Comparison of ENCODE assay signal across 11 cellular contexts in genomic region chr2:36486546-36487044, GRCh38.
DNase-seq lines count a peak whose midpoint lies in the region; ATAC-seq and TF ChIP-seq lines count a peak whose summit lies in the region.
"Had no signal": no experiment of that assay in that cellular context is flagged by ENCODE, and none has a peak within 500 bp of the region (broad histone marks: within the 10 kb centered on the region; RNA-seq: fewer than 3 reads in every experiment).

No MANE protein-coding gene starts in this region.

- H3K4me3 ChIP-seq in HUES64 (ENCODE audit: low read length) = no peak overlapping the region
- H3K4me3 ChIP-seq in coronary artery = no peak overlapping the region
- no peak overlapping the region for H3K4me3 ChIP-seq in transverse colon

- no peak for ATAC-seq in HG03520 (IDR thresholded peaks at IDR 0.05; ENCODE audit: unreplicated experiment)

- peaks cover 47% of the 10 kb centered on the region for H3K36me3 ChIP-seq in HUES64 (ENCODE audit: insufficient read depth, low read length)
- peaks cover 0 to 2% (median 0%) of the 10 kb centered on the region in 4 donors for H3K36me3 ChIP-seq in transverse colon

- in situ Hi-C loops in transverse colon (cut with MboI; ENCODE audit: low pct_ligation_motif_present in 1 of 4, low pct_unique_long_range_greater_than_20kb in 1 of 4, low sequenced_read_pairs in 3 of 4) = loop anchor here in 1 of 4 donors (25.0 kb wide), 1 partner anchor 124 kb away; the partner anchor contains the start of gene CRIM1

- TF ChIP-seq EP300 in transverse colon (IDR thresholded peaks at IDR 0.05; ENCODE audit: low read depth) = no peak

- TF ChIP-seq CTCF in coronary artery (IDR thresholded peaks at IDR 0.05) (no peak), transverse colon (IDR thresholded peaks at IDR 0.05) (no peak)

- no peaks in the 10 kb centered on the region for H3K27me3 ChIP-seq in HUES64 (ENCODE audit: insufficient read depth, low read length)
- H3K27me3 ChIP-seq in transverse colon = no peaks in the 10 kb centered on the region

- peaks cover 12% of the 10 kb centered on the region; the same call in 1 of the 2 replicates for H3K4me1 ChIP-seq in HUES64 (ENCODE audit: insufficient read depth, low read length)
- peaks cover 4 to 31% (median 10%) of the 10 kb centered on the region in 4 donors for H3K4me1 ChIP-seq in transverse colon

- H3K9ac ChIP-seq in HUES64 (ENCODE audit: low read depth, low read length) = no peak overlapping the region

- intact Hi-C loops in transverse colon (cut with DNase I; ENCODE audit: low total_unique reads) = no loop called here

- no peak for DNase-seq in coronary artery (ENCODE audit: low spot score)
- peak; percentile 33 for DNase-seq in left kidney (ENCODE audit: low read depth, low spot score)
- DNase-seq in transverse colon = no peak
- no peak for DNase-seq in GDM1 (lab: John Stamatoyannopoulos, UW)
- no peak for DNase-seq in 8988T
- no peak for DNase-seq in NCI-H510A (lab: John Stamatoyannopoulos, UW)
- DNase-seq: activated CD4-positive, alpha-beta T cell treated with anti-CD3 and anti-CD28 coated beads, Interleukin-2, amount 50 U/mL, for 48 hours; erythroblast; NCI-H69 had no signal

- H3K9me3 ChIP-seq in HUES64 (ENCODE audit: insufficient read depth, low read depth, low read length) = no peaks in the 10 kb centered on the region
- H3K9me3 ChIP-seq in transverse colon = no peaks in the 10 kb centered on the region

- H3K27ac ChIP-seq in HUES64 (ENCODE audit: low read depth, low read length) (peak overlapping the region; percentile 36; the same call in 1 of the 2 replicates), coronary artery (peak overlapping the region; percentile 74 to 88), transverse colon (peak overlapping the region; percentile 67 to 78 (median 75))

- WGBS in HUES64 = no CpG with 5 or more reads among the region's 1 CpG
- 50 to 70% methylated on average over 1 of the region's 1 CpG for WGBS in transverse colon (ENCODE audit: low coverage in 1 of 2), 2 donors

- TF ChIP-seq POLR2A in transverse colon (IDR thresholded peaks at IDR 0.05) = no peak
